In genomic region chr2:202822411-202822810, GRCh38 we compare ENCODE assay signal across 22 cellular contexts. TPM values are rescaled to one million over a fixed set of nuclear protein-coding genes. Genes with fewer than 3 reads are reported as not detected.
DNase-seq lines count a peak whose midpoint lies in the region; ATAC-seq, FAIRE-seq and TF ChIP-seq lines count a peak whose summit lies in the region.
"Had no signal": no experiment of that assay in that cellular context is flagged by ENCODE, and none has a peak within 500 bp of the region (broad histone marks: within the 10 kb centered on the region; RNA-seq: fewer than 3 reads in every experiment).

No MANE protein-coding gene starts in this region.

- no CpG with 5 or more reads among the region's 2 CpGs for WGBS in mesendoderm (ENCODE audit: extremely low coverage, insufficient coverage, low lambda C conversion rate)

- H3K56ac ChIP-seq in mesendoderm (ENCODE audit: low read length) = no peak overlapping the region

- H2BK15ac ChIP-seq in mesendoderm (replicated peaks; ENCODE audit: low read depth) = no peak overlapping the region

- no peaks in the 10 kb centered on the region for H3K36me3 ChIP-seq in mesendoderm (ENCODE audit: control insufficient read depth, insufficient read depth, low read length)

- no peak overlapping the region for H3K4me3 ChIP-seq in mesendoderm (ENCODE audit: low read length)
- H3K4me3 ChIP-seq: testis had no signal

- H3K4ac ChIP-seq in mesendoderm (ENCODE audit: low read depth, low read length) = no peak overlapping the region

- H3K27me3 Mint-ChIP-seq in glutamatergic neuron (ENCODE audit: unreplicated experiment) = no peaks in the 10 kb centered on the region
- H3K27me3 Mint-ChIP-seq: activated CD4-positive, alpha-beta T cell treated with anti-CD3 and anti-CD28 coated beads, Interleukin-2, amount 10 ng/mL, durations not matched to agents 24 days and 14 days; brain had no signal

- H3K36me3 Mint-ChIP-seq in glutamatergic neuron (ENCODE audit: unreplicated experiment) = no peaks in the 10 kb centered on the region
- H3K36me3 Mint-ChIP-seq: natural killer cell had no signal

- H3K18ac ChIP-seq in mesendoderm (ENCODE audit: low read length) = no peak overlapping the region

- no peaks in the 10 kb centered on the region for H3K4me1 ChIP-seq in mesendoderm (ENCODE audit: control insufficient read depth, low read depth, low read length)

- H3K4me3 Mint-ChIP-seq in glutamatergic neuron (ENCODE audit: unreplicated experiment) = no peak overlapping the region
- H3K4me3 Mint-ChIP-seq: activated CD4-positive, alpha-beta T cell treated with anti-CD3 and anti-CD28 coated beads, Interleukin-2, amount 10 ng/mL, durations not matched to agents 24 days and 14 days; activated T-cell treated with anti-CD3 and anti-CD28 coated beads, Interleukin-2, amount 50 U/mL, for 4 hours; natural killer cell had no signal

- no peaks in the 10 kb centered on the region for H3K79me1 ChIP-seq in mesendoderm (ENCODE audit: low read length)

- H3K9me3 Mint-ChIP-seq in glutamatergic neuron (ENCODE audit: unreplicated experiment) = no peaks in the 10 kb centered on the region
- H3K9me3 Mint-ChIP-seq: activated CD4-positive, alpha-beta T cell treated with anti-CD3 and anti-CD28 coated beads, Interleukin-2, amount 10 ng/mL, durations not matched to agents 24 days and 14 days; activated T-cell treated with anti-CD3 and anti-CD28 coated beads, Interleukin-2, amount 50 U/mL, for 4 hours; brain; natural killer cell had no signal

- no peaks in the 10 kb centered on the region for H3K27me3 ChIP-seq in mesendoderm (ENCODE audit: insufficient read depth, low read length, poor library complexity)
- H3K27me3 ChIP-seq: testis had no signal

- ATAC-seq in HG02678 (IDR thresholded peaks at IDR 0.05; ENCODE audit: unreplicated experiment) = no peak
- ATAC-seq: activated T-cell treated with anti-CD3 and anti-CD28 coated beads, Interleukin-2, amount 50 U/mL, for 4 hours; stimulated activated naive CD8-positive, alpha-beta T cell treated with anti-CD3 and anti-CD28 coated beads, Interleukin-15, Interleukin-2, amounts not matched to agents 100 U/mL and 50 U/mL, for 24 hours had no signal

- no peak overlapping the region for H2BK5ac ChIP-seq in mesendoderm (ENCODE audit: low read length)

- H3K4me2 ChIP-seq in mesendoderm (ENCODE audit: low read length) = no peak overlapping the region

- no peaks in the 10 kb centered on the region for H3K79me2 ChIP-seq in mesendoderm (ENCODE audit: control insufficient read depth, insufficient read depth, low read length)

- DNase-seq in DMS53 (lab: John Stamatoyannopoulos, UW) = peak; percentile 9
- no peak for DNase-seq in DMS53 treated with DMSO at 0.1 percent for 48 hours (lab: John Stamatoyannopoulos, UW; ENCODE audit: unreplicated experiment)
- peak; percentile 5 for DNase-seq in HCEC 1CT
- DNase-seq in NCI-H2171 treated with DMSO at 0.1 percent for 48 hours (lab: John Stamatoyannopoulos, UW) = peak; percentile 77
- DNase-seq in glutamatergic neuron = no peak
- no peak for DNase-seq in mesendoderm
- DNase-seq in GM12891 (ENCODE audit: insufficient read length, low spot score) = no peak
- DNase-seq: activated T-cell treated with anti-CD3 and anti-CD28 coated beads, Interleukin-2, amount 50 U/mL, for 4 hours; GOT3; kidney; midbrain; natural killer cell; SHP77 treated with DMSO at 0.1 percent for 48 hours; stimulated activated naive CD8-positive, alpha-beta T cell treated with anti-CD3 and anti-CD28 coated beads, Interleukin-15, Interleukin-2, amounts not matched to agents 100 U/mL and 50 U/mL, for 24 hours; testis had no signal

- H3K9ac ChIP-seq in mesendoderm (ENCODE audit: low read length) = no peak overlapping the region

- H4K8ac ChIP-seq in mesendoderm (ENCODE audit: low read depth, low read length) = no peak overlapping the region

- no peak overlapping the region for H3K23ac ChIP-seq in mesendoderm (ENCODE audit: low read length)

- no peak for TF ChIP-seq POLR2A in GM12891 (IDR thresholded peaks at IDR 0.05; ENCODE audit: low read depth, low read length)

- no peak overlapping the region for H2BK120ac ChIP-seq in mesendoderm (ENCODE audit: low read depth, low read length)

- FAIRE-seq in GM12891 (lab: Jason Lieb, UNC) = no peak
- FAIRE-seq: endothelial cell of umbilical vein, kidney, urothelium cell line had no signal

- no peak overlapping the region for H3K27ac ChIP-seq in mesendoderm (ENCODE audit: low read depth, low read length)
- H3K27ac ChIP-seq: 22Rv1, testis, VCaP had no signal

- H3K27ac Mint-ChIP-seq in glutamatergic neuron (ENCODE audit: unreplicated experiment) = peak overlapping the region; percentile 44
- H3K27ac Mint-ChIP-seq: activated CD4-positive, alpha-beta T cell treated with anti-CD3 and anti-CD28 coated beads, Interleukin-2, amount 10 ng/mL, durations not matched to agents 24 days and 14 days; natural killer cell had no signal

- peaks cover 14% of the 10 kb centered on the region for H3K4me1 Mint-ChIP-seq in glutamatergic neuron (ENCODE audit: low read depth, unreplicated experiment)
- H3K4me1 Mint-ChIP-seq: activated CD4-positive, alpha-beta T cell treated with anti-CD3 and anti-CD28 coated beads, Interleukin-2, amount 10 ng/mL, durations not matched to agents 24 days and 14 days; brain; natural killer cell had no signal

- no peak for TF ChIP-seq CTCF in glutamatergic neuron (IDR thresholded peaks at IDR 0.05; ENCODE audit: partially characterized antibody, unreplicated experiment)

- no peak overlapping the region for H2AK5ac ChIP-seq in mesendoderm (ENCODE audit: low read length)

- no peak overlapping the region for H4K5ac ChIP-seq in mesendoderm (ENCODE audit: low read length)

TF ChIP-seq in GM12891, 5 proteins besides CTCF, POLR2A, EP300 and RAD21:
- TF ChIP-seq SPI1 (IDR thresholded peaks at IDR 0.05; ENCODE audit: low read depth, low read length) (no peak), TAF1 (IDR thresholded peaks at IDR 0.05; ENCODE audit: low read depth, low read length) (no peak), PAX5 (IDR thresholded peaks at IDR 0.05; ENCODE audit: insufficient read depth, low read length, severe bottlenecking) (no peak), POU2F2 (IDR thresholded peaks at IDR 0.05; ENCODE audit: low read depth, low read length) (no peak), POLR2AphosphoS5 (IDR thresholded peaks at IDR 0.05; ENCODE audit: low read depth, low read length) (no peak)

RNA-seq across cellular contexts. Expression of gene ICA1L, which starts 49.2 kb away (rescaled TPM):
- 12.0 TPM for total RNA-seq in glutamatergic neuron (ENCODE audit: unreplicated experiment)
- 0.79 TPM for polyA plus RNA-seq in mesendoderm (2013, experiment 1 of 2)
- 1.0 TPM for polyA plus RNA-seq in mesendoderm (2013, experiment 2 of 2)
- polyA plus RNA-seq in GM12891 (2012; ENCODE audit: low read depth, missing spikeins) = 1.4 TPM

Comparison
In these comparisons a context has a peak if more than half of its experiments do, and no peak if none do; other contexts are left out.
1. DNase-seq: peak in DMS53 (single experiment), HCEC 1CT (single experiment) and NCI-H2171 treated with DMSO at 0.1 percent for 48 hours (single experiment); none in DMS53 treated with DMSO at 0.1 percent for 48 hours (single experiment), glutamatergic neuron (single experiment), mesendoderm (single experiment) and GM12891 (single experiment).